Comparison of ENCODE assay signal across 15 cellular contexts in genomic region chr11:90836031-90836430, GRCh38.
A peak's percentile ranks its signal among the peaks of the same experiment; 100 is the strongest.
DNase-seq lines count a peak whose midpoint lies in the region; TF ChIP-seq lines count a peak whose summit lies in the region.
"Had no signal": no experiment of that assay in that cellular context is flagged by ENCODE, and none has a peak within 500 bp of the region (broad histone marks: within the 10 kb centered on the region; RNA-seq: fewer than 3 reads in every experiment).

No MANE protein-coding gene starts in this region.

- no peaks in the 10 kb centered on the region for H4K20me1 ChIP-seq in PC-9 (ENCODE audit: insufficient read depth)

- H3K4me1 Mint-ChIP-seq in Caco-2 (ENCODE audit: low read depth, unreplicated experiment): peaks cover 19% of the 10 kb centered on the region
- H3K4me1 Mint-ChIP-seq: CD4-positive, alpha-beta memory T cell had no signal

- H3K4me3 ChIP-seq in HAP-1 (no peak overlapping the region), PC-9 (no peak overlapping the region), Caco-2 (ENCODE audit: low read depth, low read length) (no peak overlapping the region)
- H3K4me3 ChIP-seq: GM12878 had no signal

- no peak overlapping the region for H3K4me3 Mint-ChIP-seq in Caco-2 (ENCODE audit: unreplicated experiment)
- H3K4me3 Mint-ChIP-seq: CD4-positive, alpha-beta memory T cell had no signal

- peaks cover 39% of the 10 kb centered on the region for H3K4me1 ChIP-seq in HAP-1
- H3K4me1 ChIP-seq in PC-9 (replicated peaks; ENCODE audit: insufficient read depth): peaks cover 19% of the 10 kb centered on the region
- H3K4me1 ChIP-seq in Caco-2: peaks cover 26% of the 10 kb centered on the region

- DNase-seq in HAP-1 (ENCODE audit: low spot score in 2 of 2): peak; percentile 50 to 98
- DNase-seq in NCI-H526 (lab: John Stamatoyannopoulos, UW): peak; percentile 85 to 87
- DNase-seq in PC-9: peak in 1 of 2 experiments; percentile 9
- DNase-seq in NCI-H524 treated with DMSO at 0.1 percent for 48 hours (lab: John Stamatoyannopoulos, UW): no peak
- no peak for DNase-seq in Caco-2
- DNase-seq in EL: no peak
- DNase-seq: C1 segment of cervical spinal cord; CD4-positive, alpha-beta memory T cell; COR-L47; DMS153; DND-41; GDM1; GOT3; HCEC 1CT had no signal

- no peak overlapping the region for H3K27ac ChIP-seq in PC-9

- H3K36me3 ChIP-seq in HAP-1 (replicated peaks): no peaks in the 10 kb centered on the region
- H3K36me3 ChIP-seq in PC-9 (ENCODE audit: low read depth): no peaks in the 10 kb centered on the region
- no peaks in the 10 kb centered on the region for H3K36me3 ChIP-seq in Caco-2 (ENCODE audit: control insufficient read depth, insufficient read depth, low read length)

- no peaks in the 10 kb centered on the region for H3K79me2 ChIP-seq in PC-9 (ENCODE audit: low read depth)

- no peaks in the 10 kb centered on the region for H3K36me3 Mint-ChIP-seq in Caco-2 (ENCODE audit: insufficient read depth, unreplicated experiment)
- H3K36me3 Mint-ChIP-seq: CD4-positive, alpha-beta memory T cell had no signal

- H3K27me3 ChIP-seq in HAP-1 (ENCODE audit: low read depth): no peaks in the 10 kb centered on the region
- no peaks in the 10 kb centered on the region for H3K27me3 ChIP-seq in PC-9 (ENCODE audit: insufficient read depth, low read depth)
- H3K27me3 ChIP-seq in Caco-2 (replicated peaks; ENCODE audit: control insufficient read depth, insufficient read depth, low read length): no peaks in the 10 kb centered on the region

- no peaks in the 10 kb centered on the region for H3F3A ChIP-seq in PC-9 (ENCODE audit: insufficient read depth, low read depth)

- H3K9me3 ChIP-seq in HAP-1 (no peaks in the 10 kb centered on the region; the same call in none of the 2 replicates), PC-9 (ENCODE audit: insufficient read depth, low read depth) (no peaks in the 10 kb centered on the region), Caco-2 (peaks cover 3% of the 10 kb centered on the region; the same call in 1 of the 2 replicates)

- H3K27ac Mint-ChIP-seq in Caco-2 (ENCODE audit: unreplicated experiment): no peak overlapping the region
- H3K27ac Mint-ChIP-seq: CD4-positive, alpha-beta memory T cell had no signal

- no peak overlapping the region for H3K4me2 ChIP-seq in PC-9

- in situ Hi-C loops in HAP-1 (cut with MboI; ENCODE audit: low sequenced_read_pairs): no loop called here

- no peaks in the 10 kb centered on the region for H3K27me3 Mint-ChIP-seq in Caco-2 (ENCODE audit: insufficient read depth, unreplicated experiment)
- H3K27me3 Mint-ChIP-seq: CD4-positive, alpha-beta memory T cell had no signal

- H3K9me3 Mint-ChIP-seq in Caco-2 (ENCODE audit: unreplicated experiment): peaks cover 12% of the 10 kb centered on the region

- POLR2A ChIA-PET in PC-9 (lab: Charles Lee; ENCODE audit: unreplicated experiment) (no interaction called here), Caco-2 (lab: Charles Lee) (no interaction called here)

- no peaks in the 10 kb centered on the region for H3K9me2 ChIP-seq in PC-9 (ENCODE audit: insufficient read depth)

- BruUV-seq in PC-9 (replicated peaks; lab: Mats Ljungman, UMichigan): no TSS peak
- BruUV-seq in Caco-2 (replicated peaks; lab: Mats Ljungman, UMichigan): no TSS peak

- peak overlapping the region; percentile 11; the same call in 1 of the 2 replicates for H2AFZ ChIP-seq in PC-9

- CTCF ChIA-PET in PC-9 (lab: Charles Lee) (no interaction called here), Caco-2 (lab: Charles Lee) (no interaction called here)

- no peak for TF ChIP-seq CTCF in PC-9 (conservative IDR thresholded peaks at IDR 0.05)
- TF ChIP-seq CTCF in Caco-2 (IDR thresholded peaks at IDR 0.05; ENCODE audit: insufficient read depth in 1 of 2, low read depth in 1 of 2, low read length in 1 of 2, severe bottlenecking in 1 of 2, unreplicated experiment in 1 of 2): no peak

- intact Hi-C loops in PC-9 (cut with micrococcal nuclease; ENCODE audit: unreplicated experiment): no loop called here
- intact Hi-C loops in Caco-2 (cut with micrococcal nuclease; ENCODE audit: unreplicated experiment): no loop called here

Comparison
In these comparisons a context has a peak if more than half of its experiments do, and no peak if none do; other contexts are left out.
1. DNase-seq: peak in HAP-1 (2 of 2) and NCI-H526 (2 of 2); none in NCI-H524 treated with DMSO at 0.1 percent for 48 hours (single experiment), Caco-2 (0 of 2) and EL (single experiment).